3 cellular contexts compared by ENCODE assay signal in the genomic region with DNA sequence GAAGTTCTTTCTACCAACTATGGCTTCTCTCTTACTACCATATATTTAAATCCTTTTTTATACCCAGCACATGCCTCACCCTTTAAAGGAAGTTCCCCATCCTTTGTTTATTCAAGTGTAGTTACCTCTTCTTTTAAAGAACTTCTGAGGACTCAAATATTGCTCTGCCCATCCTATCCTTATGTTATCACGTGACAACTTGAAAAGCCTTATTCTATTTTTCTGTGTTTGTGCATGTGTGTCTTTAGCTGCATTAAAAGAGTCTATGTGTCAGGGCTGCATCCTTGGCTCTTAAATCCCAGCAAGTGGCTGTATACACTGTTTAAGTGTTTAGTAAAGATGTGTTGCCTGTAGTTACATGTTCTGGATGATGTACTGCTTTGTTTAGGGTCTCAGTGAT.
TF ChIP-seq lines count a peak whose summit lies in the region.

No MANE protein-coding gene starts in this region.

TF ChIP-seq in HepG2, 621 proteins besides CTCF, POLR2A, EP300 and RAD21:
- TF ChIP-seq ZNF629 (CRISPR knock-in tag; conservative IDR thresholded peaks at IDR 0.05) (no peak), RAD51 (IDR thresholded peaks at IDR 0.05; ENCODE audit: borderline replicate concordance) (peak; percentile 70; the same call in 1 of the 2 replicates)

TF ChIP-seq in A549, 52 proteins besides CTCF, POLR2A, EP300 and RAD21:
- TF ChIP-seq USF2 (IDR thresholded peaks at IDR 0.05) (0 out of 2 replicates have a peak, but pooled peaks have one; percentile 19), PHF8 (IDR thresholded peaks at IDR 0.05; ENCODE audit: borderline replicate concordance, low read depth) (no peak)

TF ChIP-seq in K562, 482 proteins besides CTCF, POLR2A, EP300 and RAD21:
- TF ChIP-seq ETV6 (IDR thresholded peaks at IDR 0.05; ENCODE audit: borderline replicate concordance in 1 of 2, low read depth in 2 of 2, low read length in 1 of 2) (no peak), ETV6 (CRISPR knock-in tag; IDR thresholded peaks at IDR 0.05; ENCODE audit: borderline replicate concordance) (no peak), ZFP1 (CRISPR knock-in tag; IDR thresholded peaks at IDR 0.05) (0 out of 2 replicates have a peak, but pooled peaks have one; percentile 46)
- TF ChIP-seq, protein P1, sequence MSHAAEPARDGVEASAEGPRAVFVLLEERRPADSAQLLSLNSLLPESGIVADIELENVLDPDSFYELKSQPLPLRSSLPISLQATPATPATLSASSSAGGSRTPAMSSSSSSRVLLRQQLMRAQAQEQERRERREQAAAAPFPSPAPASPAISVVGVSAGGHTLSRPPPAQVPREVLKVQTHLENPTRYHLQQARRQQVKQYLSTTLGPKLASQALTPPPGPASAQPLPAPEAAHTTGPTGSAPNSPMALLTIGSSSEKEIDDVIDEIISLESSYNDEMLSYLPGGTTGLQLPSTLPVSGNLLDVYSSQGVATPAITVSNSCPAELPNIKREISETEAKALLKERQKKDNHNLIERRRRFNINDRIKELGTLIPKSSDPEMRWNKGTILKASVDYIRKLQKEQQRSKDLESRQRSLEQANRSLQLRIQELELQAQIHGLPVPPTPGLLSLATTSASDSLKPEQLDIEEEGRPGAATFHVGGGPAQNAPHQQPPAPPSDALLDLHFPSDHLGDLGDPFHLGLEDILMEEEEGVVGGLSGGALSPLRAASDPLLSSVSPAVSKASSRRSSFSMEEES (CRISPR knock-in tag; IDR thresholded peaks at IDR 0.05), result peak; percentile 74
